ENCODE assay signal across 12 cellular contexts in genomic region chr15:68991723-68992122, GRCh38. TPM values are rescaled to one million over a fixed set of nuclear protein-coding genes. Genes with fewer than 3 reads are reported as not detected.
DNase-seq lines count a peak whose midpoint lies in the region; ATAC-seq and TF ChIP-seq lines count a peak whose summit lies in the region.
"Had no signal": no experiment of that assay in that cellular context is flagged by ENCODE, and none has a peak within 500 bp of the region (broad histone marks: within the 10 kb centered on the region; RNA-seq: fewer than 3 reads in every experiment).

No MANE protein-coding gene starts in this region.

- H3K36me3 Mint-ChIP-seq in MCF 10A (ENCODE audit: insufficient read depth, unreplicated experiment), result no peaks in the 10 kb centered on the region
- H3K36me3 Mint-ChIP-seq: CD8-positive, alpha-beta memory T cell had no signal

- no peak overlapping the region for H2AFZ ChIP-seq in hepatocyte

- no peak overlapping the region for H3K4me3 Mint-ChIP-seq in MCF 10A (ENCODE audit: unreplicated experiment)
- H3K4me3 Mint-ChIP-seq: CD8-positive, alpha-beta memory T cell had no signal

- no peaks in the 10 kb centered on the region for H4K20me1 ChIP-seq in hepatocyte (ENCODE audit: insufficient read depth, poor library complexity, severe bottlenecking)

- no peak for TF ChIP-seq CTCF in MCF 10A (IDR thresholded peaks at IDR 0.05; ENCODE audit: unreplicated experiment)
- TF ChIP-seq CTCF in breast epithelium (IDR thresholded peaks at IDR 0.05), result no peak
- TF ChIP-seq CTCF in adrenal gland (IDR thresholded peaks at IDR 0.05), result no peak
- no peak for TF ChIP-seq CTCF in hepatocyte (IDR thresholded peaks at IDR 0.05; ENCODE audit: poor library complexity)

- CTCF ChIA-PET in MCF 10A (lab: Yijun Ruan, JAX), result interaction anchor here (0.6 kb wide), 2 partner anchors 18 to 53 kb away, joined by 3 to 6 read pairs; no protein-coding TSS in a partner anchor

- ATAC-seq in HG03342 (IDR thresholded peaks at IDR 0.05; ENCODE audit: unreplicated experiment), result no peak
- ATAC-seq: sciatic nerve had no signal

- H3K27ac Mint-ChIP-seq in MCF 10A (ENCODE audit: low read depth, unreplicated experiment), result peak overlapping the region; percentile 81
- H3K27ac Mint-ChIP-seq: CD8-positive, alpha-beta memory T cell had no signal

- H3K36me3 ChIP-seq in breast epithelium (no peaks in the 10 kb centered on the region), adrenal gland (replicated peaks in 1 of 2) (no peaks in the 10 kb centered on the region), hepatocyte (replicated peaks; ENCODE audit: insufficient read depth, low read depth) (no peaks in the 10 kb centered on the region), MG63 (no peaks in the 10 kb centered on the region)

- no peak overlapping the region for H3K27ac ChIP-seq in breast epithelium
- H3K27ac ChIP-seq in adrenal gland, result no peak overlapping the region
- peak overlapping the region; percentile 74 for H3K27ac ChIP-seq in hepatocyte
- H3K27ac ChIP-seq: 22Rv1 had no signal

- 31 to 54% (median 45%) methylated on average over 4 of the region's 4 CpGs for WGBS in adrenal gland, 4 donors
- 12% methylated on average over 4 of the region's 4 CpGs for WGBS in hepatocyte (ENCODE audit: low lambda C conversion rate, missing lambda C conversion rate)

- peaks cover 32% of the 10 kb centered on the region for H3K4me1 Mint-ChIP-seq in MCF 10A (ENCODE audit: insufficient read depth, unreplicated experiment)
- H3K4me1 Mint-ChIP-seq: CD8-positive, alpha-beta memory T cell had no signal

- BruUV-seq in MCF 10A (replicated peaks; lab: Mats Ljungman, UMichigan), result no TSS peak

- H3K4me3 ChIP-seq in breast epithelium, result no peak overlapping the region
- no peak overlapping the region for H3K4me3 ChIP-seq in adrenal gland
- H3K4me3 ChIP-seq in hepatocyte, result no peak overlapping the region
- no peak overlapping the region for H3K4me3 ChIP-seq in MG63

- H3K4me1 ChIP-seq in breast epithelium (no peaks in the 10 kb centered on the region), adrenal gland (replicated peaks in 1 of 2) (no peaks in the 10 kb centered on the region), hepatocyte (ENCODE audit: insufficient read depth) (peaks cover 20% of the 10 kb centered on the region)

- H3K9me3 ChIP-seq in breast epithelium (no peaks in the 10 kb centered on the region), adrenal gland (replicated peaks in 1 of 3) (no peaks in the 10 kb centered on the region), hepatocyte (ENCODE audit: low read depth) (no peaks in the 10 kb centered on the region), MG63 (no peaks in the 10 kb centered on the region)

- H3K27me3 ChIP-seq in breast epithelium (no peaks in the 10 kb centered on the region), adrenal gland (no peaks in the 10 kb centered on the region), hepatocyte (no peaks in the 10 kb centered on the region), MG63 (no peaks in the 10 kb centered on the region)

- no peaks in the 10 kb centered on the region for H3K9me3 Mint-ChIP-seq in MCF 10A (ENCODE audit: unreplicated experiment)
- H3K9me3 Mint-ChIP-seq: CD8-positive, alpha-beta memory T cell had no signal

- no peak for DNase-seq in MCF 10A (ENCODE audit: unreplicated experiment)
- DNase-seq in breast epithelium (ENCODE audit: low spot score in 2 of 2), result no peak
- DNase-seq in adrenal gland, result peak in 6 of 7 donors; percentile 35 to 68 (median 54)
- peak; percentile 59 for DNase-seq in hepatocyte (ENCODE audit: low spot score)
- DNase-seq in ureter (ENCODE audit: low spot score), result peak; percentile 63
- no peak for DNase-seq in MG63
- no peak for DNase-seq in activated gamma-delta T cell treated with Interleukin-2 at 50 U/mL for 16 hours
- DNase-seq: CD8-positive, alpha-beta memory T cell; NCI-H1930 had no signal

- intact Hi-C loops in MCF 10A (cut with micrococcal nuclease) (no loop called here), breast epithelium (cut with DNase I; ENCODE audit: low total_unique reads) (no loop called here), adrenal gland (cut with DNase I) (no loop called here)

- H3K9me2 ChIP-seq in hepatocyte (replicated peaks; ENCODE audit: insufficient read depth), result no peaks in the 10 kb centered on the region

- POLR2A ChIA-PET in MCF 10A (lab: Yijun Ruan, JAX), result interaction anchor here (0.6 to 1.3 kb wide), 11 partner anchors 13 to 512 kb away, joined by 3 read pairs; no protein-coding TSS in a partner anchor

- peak overlapping the region; percentile 19 for H3K4me2 ChIP-seq in hepatocyte

- TF ChIP-seq POLR2A in breast epithelium (IDR thresholded peaks at IDR 0.05) (no peak), adrenal gland (IDR thresholded peaks at IDR 0.05) (no peak)

- no peaks in the 10 kb centered on the region for H3K27me3 Mint-ChIP-seq in MCF 10A (ENCODE audit: insufficient read depth, unreplicated experiment)

- no peaks in the 10 kb centered on the region for H3K79me2 ChIP-seq in hepatocyte

RNA-seq across cellular contexts. Expression of gene NOX5, which starts 22.8 kb away (rescaled TPM):
- total RNA-seq in MCF 10A (2022) (1.4 and 1.8 TPM in 2 replicates), breast epithelium (1 to 10 TPM; 1.0 to 2.6 (median 1.9) TPM), adrenal gland (under 1 TPM; 0.06 to 0.84 (median 0.54) TPM), hepatocyte (0.13 TPM in 1 of 2 replicates, not detected in the other), ureter (0.89 TPM)
- polyA plus RNA-seq in adrenal gland (1 to 10 TPM in 1 of 3 donors, under 1 TPM in 2; 0.29 to 1.4 (median 0.88) TPM), hepatocyte (not detected in 2 replicates)
- total RNA-seq in MG63 (2014; rRNA removed; shearing (Covaris generic); ENCODE audit: low replicate concordance), result not detected in 2 replicates
- total RNA-seq: CD8-positive, alpha-beta memory T cell had no signal
- polyA plus RNA-seq: CD8-positive, alpha-beta memory T cell had no signal

Comparison
In these comparisons a context has a peak if more than half of its experiments do, and no peak if none do; other contexts are left out.
1. DNase-seq: peak in adrenal gland (6 of 7), hepatocyte (single experiment) and ureter (single experiment); none in MCF 10A (single experiment), breast epithelium (0 of 2), MG63 (single experiment) and activated gamma-delta T cell treated with Interleukin-2 at 50 U/mL for 16 hours (single experiment).